25 cellular contexts compared by ENCODE assay signal in the genomic region with DNA sequence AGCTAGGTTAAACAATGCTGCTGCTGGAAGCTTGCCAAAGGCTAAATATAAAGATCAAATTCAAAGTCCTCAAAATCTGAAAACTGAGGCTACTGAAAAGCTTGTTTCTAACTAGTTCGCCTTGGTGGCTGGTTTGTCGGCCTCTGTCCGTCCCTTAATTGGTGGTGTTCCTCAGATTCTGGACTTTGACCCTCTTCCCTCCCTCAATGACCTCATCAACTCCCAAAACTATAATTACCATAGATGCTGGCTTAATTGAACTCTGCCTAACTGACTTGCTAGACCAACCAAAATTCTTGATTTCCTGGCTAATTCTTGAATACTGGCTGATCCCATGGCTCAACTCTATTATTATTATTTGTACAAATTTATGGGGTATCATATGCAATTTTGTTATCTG. TPM values are rescaled to one million over a fixed set of nuclear protein-coding genes. Genes with fewer than 3 reads are reported as not detected.
DNase-seq lines count a peak whose midpoint lies in the region; ATAC-seq, FAIRE-seq and TF ChIP-seq lines count a peak whose summit lies in the region.
"Had no signal": no experiment of that assay in that cellular context is flagged by ENCODE, and none has a peak within 500 bp of the region (broad histone marks: within the 10 kb centered on the region; RNA-seq: fewer than 3 reads in every experiment).

No MANE protein-coding gene starts in this region.

- H2AFZ ChIP-seq in K562 (ENCODE audit: low read depth, low read length): no peak overlapping the region
- no peak overlapping the region for H2AFZ ChIP-seq in HepG2 (ENCODE audit: low read length)

- CTCF ChIA-PET in A549 (lab: Yijun Ruan, JAX): interaction anchor here (0.7 to 1.5 kb wide), 3 partner anchors 10 to 237 kb away, joined by 3 read pairs; no protein-coding TSS in a partner anchor
- CTCF ChIA-PET in HEK293 (lab: Yijun Ruan, JAX): no interaction called here
- CTCF ChIA-PET in K562 (lab: Yijun Ruan, JAX; ENCODE audit: low intra/inter-chr PET ratio): no interaction called here
- CTCF ChIA-PET in HepG2 (lab: Yijun Ruan, JAX; ENCODE audit: low intra/inter-chr PET ratio, low total read pairs): no interaction called here
- CTCF ChIA-PET in HEK293T (lab: Yijun Ruan, JAX): no interaction called here

- BruUV-seq in K562 (replicated peaks; lab: Mats Ljungman, UMichigan) (no TSS peak), HepG2 (replicated peaks; lab: Mats Ljungman, UMichigan) (no TSS peak)

- H3K4me1 ChIP-seq in A549 (peaks cover 48% of the 10 kb centered on the region), HEK293 (ENCODE audit: control insufficient read depth, insufficient read depth, low read length) (peaks cover 21% of the 10 kb centered on the region), K562 (replicated peaks in 1 of 2; ENCODE audit: control insufficient read depth in 2 of 2, insufficient read depth in 2 of 2, low read length in 2 of 2) (peaks cover 0 to 33% of the 10 kb centered on the region in 2 experiments; a peak in 4 of 5 replicates), HepG2 (ENCODE audit: insufficient read depth, low read length) (peaks cover 39% of the 10 kb centered on the region)

- in situ Hi-C loops in K562 (cut with MboI) (no loop called here), HepG2 (cut with HindIII; ENCODE audit: extremely low pct_ligation_motif_present, low pct_unique_long_range_greater_than_20kb) (no loop called here)

- H3K9ac ChIP-seq in K562 (ENCODE audit: insufficient read depth in 1 of 2, low read depth in 2 of 2, low read length in 2 of 2) (peak overlapping the region in 1 of 2 experiments; percentile 16; a peak in 1 of 4 replicates), HepG2 (ENCODE audit: insufficient read depth, low read depth, low read length) (no peak overlapping the region)
- H3K9ac ChIP-seq: BLaER1 treated with 17β-estradiol and CSF1 and Interleukin-3, amounts not matched to agents 10 nM and 100 nM had no signal

- TF ChIP-seq CTCF in A549 (IDR thresholded peaks at IDR 0.05) (no peak), HEK293 (tag by site-specific recombination; IDR thresholded peaks at IDR 0.05) (no peak), K562 (IDR thresholded peaks at IDR 0.05 in 2 of 3, conservative IDR thresholded peaks at IDR 0.05 in 1 of 3; ENCODE audit: insufficient read depth in 2 of 3, low read depth in 1 of 3, low read length in 3 of 3) (no peak), HepG2 (CRISPR knock-in tag; IDR thresholded peaks at IDR 0.05) (no peak)

- H3K4me3 ChIP-seq in A549 (no peak overlapping the region), HEK293 (ENCODE audit: low read depth, low read length) (no peak overlapping the region), K562 (no peak overlapping the region), HepG2 (replicated peaks in 1 of 3; ENCODE audit: insufficient read depth in 1 of 3, low read depth in 2 of 3, low read length in 3 of 3) (no peak overlapping the region), H7 (ENCODE audit: insufficient read depth, low read depth, low read length) (no peak overlapping the region)
- H3K4me3 ChIP-seq: BLaER1 treated with 17β-estradiol and CSF1 and Interleukin-3, amounts not matched to agents 10 nM and 100 nM; gastrocnemius medialis; lung; upper lobe of left lung had no signal

- H3K36me3 ChIP-seq in HEK293 (ENCODE audit: control insufficient read depth in 2 of 2, insufficient read depth in 1 of 2, low read length in 2 of 2) (no peaks in the 10 kb centered on the region), K562 (ENCODE audit: control insufficient read depth, insufficient read depth, low read length) (peaks cover 6% of the 10 kb centered on the region; the same call in 2 of the 3 replicates), HepG2 (replicated peaks in 1 of 2; ENCODE audit: control insufficient read depth in 1 of 2, insufficient read depth in 2 of 2, low read length in 2 of 2) (no peaks in the 10 kb centered on the region), H7 (replicated peaks; ENCODE audit: control insufficient read depth, insufficient read depth, low read length) (no peaks in the 10 kb centered on the region)
- H3K36me3 ChIP-seq: gastrocnemius medialis, upper lobe of left lung had no signal

- TF ChIP-seq POLR2A in A549 (IDR thresholded peaks at IDR 0.05; ENCODE audit: low read length) (no peak), K562 (conservative IDR thresholded peaks at IDR 0.05) (no peak), HepG2 (IDR thresholded peaks at IDR 0.05; ENCODE audit: insufficient read depth in 1 of 2, low read depth in 2 of 2, low read length in 2 of 2) (no peak)

- no peaks in the 10 kb centered on the region for H3K9me1 ChIP-seq in K562 (ENCODE audit: control insufficient read depth, insufficient read depth, low read length)

- no peaks in the 10 kb centered on the region for H3K27me3 ChIP-seq in K562 (ENCODE audit: control insufficient read depth in 2 of 2, insufficient read depth in 2 of 2, low read length in 2 of 2)
- H3K27me3 ChIP-seq in HepG2 (ENCODE audit: control insufficient read depth in 1 of 2, insufficient read depth in 2 of 2, low read length in 2 of 2): no peaks in the 10 kb centered on the region
- H3K27me3 ChIP-seq in H7 (ENCODE audit: control insufficient read depth, insufficient read depth, low read length): no peaks in the 10 kb centered on the region
- H3K27me3 ChIP-seq: BLaER1 treated with 17β-estradiol and CSF1 and Interleukin-3, amounts not matched to agents 10 nM and 100 nM; gastrocnemius medialis; upper lobe of left lung had no signal

- TF ChIP-seq EP300 in A549 (IDR thresholded peaks at IDR 0.05): no peak
- TF ChIP-seq EP300 in K562 (IDR thresholded peaks at IDR 0.05; ENCODE audit: low read length): no peak
- no peak for TF ChIP-seq EP300 in HepG2 (IDR thresholded peaks at IDR 0.05; ENCODE audit: low read depth in 2 of 2, low read length in 2 of 2)
- no peak for TF ChIP-seq EP300 in HepG2 (CRISPR knock-in tag; IDR thresholded peaks at IDR 0.05; ENCODE audit: borderline replicate concordance)

- intact Hi-C loops in K562 (cut with micrococcal nuclease) (no loop called here), HepG2 (cut with micrococcal nuclease; ENCODE audit: unreplicated experiment) (no loop called here)

- TF ChIP-seq RAD21 in A549 (conservative IDR thresholded peaks at IDR 0.05 in 1 of 2, IDR thresholded peaks at IDR 0.05 in 1 of 2): no peak
- no peak for TF ChIP-seq RAD21 in K562 (CRISPR knock-in tag; conservative IDR thresholded peaks at IDR 0.05 in 1 of 2, IDR thresholded peaks at IDR 0.05 in 1 of 2)
- no peak for TF ChIP-seq RAD21 in HepG2 (CRISPR knock-in tag; IDR thresholded peaks at IDR 0.05)

- H3K79me2 ChIP-seq in K562 (ENCODE audit: control insufficient read depth, insufficient read depth, low read length) (peaks cover 98% of the 10 kb centered on the region), HepG2 (ENCODE audit: insufficient read depth, low read length) (peaks cover 88% of the 10 kb centered on the region)

- peak overlapping the region in 1 of 2 experiments; percentile 51; a peak in 1 of 6 replicates for H3K27ac ChIP-seq in A549
- no peak overlapping the region for H3K27ac ChIP-seq in HEK293 (ENCODE audit: extremely low read depth, low read depth, low read length)
- peak overlapping the region; percentile 1; the same call in 1 of the 3 replicates for H3K27ac ChIP-seq in K562 (ENCODE audit: extremely low read depth, low read depth, low read length)
- no peak overlapping the region for H3K27ac ChIP-seq in HepG2 (ENCODE audit: extremely low read length, insufficient read depth, low read length)
- H3K27ac ChIP-seq: gastrocnemius medialis, upper lobe of left lung had no signal

- no peaks in the 10 kb centered on the region for H3K9me3 ChIP-seq in A549
- H3K9me3 ChIP-seq in HEK293 (ENCODE audit: control insufficient read depth, insufficient read depth, low read depth, low read length): no peaks in the 10 kb centered on the region
- no peaks in the 10 kb centered on the region for H3K9me3 ChIP-seq in K562 (replicated peaks; ENCODE audit: control insufficient read depth, insufficient read depth, low read depth, low read length)
- H3K9me3 ChIP-seq in HepG2 (ENCODE audit: low read length): no peaks in the 10 kb centered on the region
- H3K9me3 ChIP-seq: gastrocnemius medialis, upper lobe of left lung had no signal

- FAIRE-seq in A549 (lab: Jason Lieb, UNC) (no peak), K562 (lab: Jason Lieb, UNC) (no peak), HepG2 (lab: Jason Lieb, UNC) (no peak)

- peak overlapping the region; percentile 66 for H3K4me2 ChIP-seq in A549
- no peak overlapping the region for H3K4me2 ChIP-seq in K562 (ENCODE audit: insufficient read depth, low read length)
- no peak overlapping the region for H3K4me2 ChIP-seq in HepG2 (ENCODE audit: low read depth, low read length)

- POLR2A ChIA-PET in A549 (lab: Yijun Ruan, JAX): no interaction called here
- POLR2A ChIA-PET in HEK293 (lab: Yijun Ruan, JAX): interaction anchor here (0.9 kb wide), 1 partner anchor 9 kb away, joined by 3 read pairs; no protein-coding TSS in a partner anchor
- POLR2A ChIA-PET in K562 (lab: Yijun Ruan, JAX): interaction anchor here (0.8 to 1.9 kb wide), 4 partner anchors 8 to 21 kb away, joined by 3 to 11 read pairs (median 4); no protein-coding TSS in a partner anchor
- POLR2A ChIA-PET in HepG2 (lab: Yijun Ruan, JAX): no interaction called here
- POLR2A ChIA-PET in HEK293T (lab: Yijun Ruan, JAX): interaction anchor here (0.6 kb wide), 1 partner anchor 15 kb away, joined by 3 read pairs; no protein-coding TSS in a partner anchor

- H4K20me1 ChIP-seq in K562 (replicated peaks; ENCODE audit: control insufficient read depth, insufficient read depth, low read length) (peaks cover 25% of the 10 kb centered on the region; the same call in 1 of the 2 replicates), HepG2 (ENCODE audit: insufficient read depth, low read length) (no peaks in the 10 kb centered on the region)

- ATAC-seq in A549 (no peak), K562 (no peak), HepG2 (no peak), HG02642 (IDR thresholded peaks at IDR 0.05; ENCODE audit: poor library complexity, unreplicated experiment) (no peak)
- ATAC-seq: gastrocnemius medialis, Panc1 had no signal

- no peak for DNase-seq in A549 (ENCODE audit: low read depth in 1 of 2, low spot score in 1 of 2)
- DNase-seq in K562 (ENCODE audit: extremely low read depth in 1 of 4, low spot score in 3 of 4): no peak
- DNase-seq in HepG2 (ENCODE audit: low spot score): no peak
- no peak for DNase-seq in HEK293T (ENCODE audit: extremely low spot score)
- DNase-seq in H7: no peak
- no peak for DNase-seq in T-helper 2 cell
- DNase-seq: activated CD4-positive, alpha-beta T cell treated with anti-CD3 and anti-CD28 coated beads for 1 hour; activated CD8-positive, alpha-beta memory T cell treated with anti-CD3 and anti-CD28 coated beads, Interleukin-2, amount 50 U/mL, for 48 hours; central memory CD4-positive, alpha-beta T cell; COR-L47; gastrocnemius medialis; kidney glomerular epithelial cell; NCI-H1436 treated with DMSO at 0.1 percent for 48 hours; NCI-H2171; NCI-H510A; NK-92 treated with Interleukin-12 subunit alpha and Interleukin-12 subunit beta, amount 100 ng/mL, for 24 hours; occipital lobe; SHP77; stimulated activated naive B cell treated with anti-CD40 and anti-IgM and Interleukin-4, amounts not matched to agents 10 μg/mL and 1 μg/mL and 100 μg/mL, for 72 hours; upper lobe of left lung had no signal

- 89% methylated on average over 3 of the region's 3 CpGs for WGBS in A549 (ENCODE audit: missing lambda C conversion rate)
- WGBS in K562 (ENCODE audit: insufficient coverage, low coverage, missing lambda C conversion rate): 51% methylated on average over 3 of the region's 3 CpGs
- WGBS in HepG2 (ENCODE audit: low lambda C conversion rate): 97% methylated on average over 3 of the region's 3 CpGs

RNA-seq across cellular contexts. Expression of a gene that starts 15.6 kb away (rescaled TPM):
- polyA plus RNA-seq in A549 (2011; rRNA removed) (83.8 and 84.4 TPM in 2 replicates), A549 (2017; fragmentation: RNase III; extraction: RNeasy Plus Mini Kit Qiagen cat#74134 plus additional on column Dnase treatment) (27.8 to 36.1 TPM (median 30.5 TPM) in 3 replicates), K562 (2011; rRNA removed) (86.1 and 145 TPM in 2 replicates), K562 (2014; fragmentation: Illumina TruSeq; extraction: Trizol) (65.7 and 72.2 TPM in 2 replicates), K562 (2014; fragmentation: Nextera tagmentation; extraction: Ambion mirVana) (10 to 100 TPM; 13.6 to 15.5 TPM), K562 (2014; rRNA removed) (40.3 and 43.6 TPM in 2 replicates), HepG2 (2011; rRNA removed) (23.9 and 24.9 TPM in 2 replicates)
- 15.8 and 18.9 TPM in 2 replicates for polyA plus RNA-seq in A549 (2012; cell fraction: cytosol; rRNA removed)
- polyA plus RNA-seq in A549 (2012; cell fraction: nucleus; rRNA removed): 18.6 and 22.8 TPM in 2 replicates
- 92.1 and 99.7 TPM in 2 replicates for polyA minus RNA-seq in A549 (2011; rRNA and poly(A)+ RNA removed)
- total RNA-seq in K562 (2011; cell fraction: chromatin; rRNA removed; ENCODE audit: low replicate concordance): 222 and 366 TPM in 2 replicates
- total RNA-seq in K562 (2011; cell fraction: nucleolus; rRNA removed): 80.7 and 94.1 TPM in 2 replicates
- total RNA-seq in K562 (2011; cell fraction: nucleoplasm; rRNA removed): 125 and 182 TPM in 2 replicates
- total RNA-seq in K562 (2014; rRNA removed) (38.7 and 43.1 TPM in 2 replicates), K562 (2014; rRNA removed; fragmentation: Illumina TruSeq; extraction: Trizol) (61.8 and 84.8 TPM in 2 replicates), K562 (2015; rRNA removed; fragmentation: Illumina TruSeq; extraction: Trizol) (72.2 and 75.0 TPM in 2 replicates), K562 (2021) (57.7 and 60.8 TPM in 2 replicates), HepG2 (2016; rRNA removed; fragmentation: Illumina TruSeq; extraction: Trizol) (26.6 and 28.0 TPM in 2 replicates)
- 35.6 and 41.6 TPM in 2 replicates for polyA plus RNA-seq in K562 (2011; cell fraction: cytosol; rRNA removed)
- polyA plus RNA-seq in K562 (2011; cell fraction: nucleus; rRNA removed): 214 and 250 TPM in 2 replicates
- 32.3 and 36.3 TPM in 2 replicates for polyA plus RNA-seq in K562 (2012)
- polyA minus RNA-seq in K562 (2011; rRNA and poly(A)+ RNA removed): 150 and 239 TPM in 2 replicates
- 36.3 and 108 TPM in 2 replicates for polyA minus RNA-seq in K562 (2011; cell fraction: cytosol; rRNA and poly(A)+ RNA removed)
- polyA minus RNA-seq in K562 (2011; cell fraction: nucleus; rRNA and poly(A)+ RNA removed): 146 and 167 TPM in 2 replicates
- 3.9 and 7.5 TPM in 2 replicates for total RNA-seq in HepG2 (2016; cell fraction: cytosol; rRNA removed; fragmentation: Illumina TruSeq; extraction: Trizol; ENCODE audit: low read depth)
- total RNA-seq in HepG2 (2016; cell fraction: insoluble cytoplasmic fraction; rRNA removed; fragmentation: Illumina TruSeq; extraction: Trizol): 23.3 and 24.8 TPM in 2 replicates
- total RNA-seq in HepG2 (2016; cell fraction: membrane; rRNA removed; fragmentation: Illumina TruSeq; extraction: Trizol): 13.0 and 13.2 TPM in 2 replicates
- total RNA-seq in HepG2 (2016; cell fraction: nucleus; rRNA removed; fragmentation: Illumina TruSeq; extraction: Trizol): 47.1 and 48.2 TPM in 2 replicates
- 9.3 and 14.8 TPM in 2 replicates for polyA plus RNA-seq in HepG2 (2011; cell fraction: cytosol; rRNA removed)
- 38.8 and 40.9 TPM in 2 replicates for polyA plus RNA-seq in HepG2 (2011; cell fraction: nucleus; rRNA removed)
- 12.7 and 19.2 TPM in 2 replicates for polyA plus RNA-seq in HepG2 (2012)
- polyA plus RNA-seq in HepG2 (2016; cell fraction: cytosol; fragmentation: Illumina TruSeq; extraction: Trizol; ENCODE audit: low read depth): 0.80 and 1.5 TPM in 2 replicates
- 19.5 and 21.4 TPM in 2 replicates for polyA plus RNA-seq in HepG2 (2016; cell fraction: insoluble cytoplasmic fraction; fragmentation: Illumina TruSeq; extraction: Trizol; ENCODE audit: low read depth)
- 3.2 and 4.5 TPM in 2 replicates for polyA plus RNA-seq in HepG2 (2016; cell fraction: membrane; fragmentation: Illumina TruSeq; extraction: Trizol; ENCODE audit: low read depth)
- polyA plus RNA-seq in HepG2 (2016; cell fraction: nucleus; fragmentation: Illumina TruSeq; extraction: Trizol; ENCODE audit: insufficient read depth, low read depth): 39.1 and 41.8 TPM in 2 replicates
- polyA minus RNA-seq in HepG2 (2011; rRNA and poly(A)+ RNA removed; ENCODE audit: low replicate concordance): 40.5 and 94.5 TPM in 2 replicates
- 24.5 and 27.5 TPM in 2 replicates for polyA minus RNA-seq in HepG2 (2011; cell fraction: cytosol; rRNA and poly(A)+ RNA removed)
- 101 and 142 TPM in 2 replicates for polyA minus RNA-seq in HepG2 (2011; cell fraction: nucleus; rRNA and poly(A)+ RNA removed)
- total RNA-seq in H7 (2014; rRNA removed; shearing (Covaris generic)): 31.5 and 49.5 TPM in 2 replicates

Comparison
In these comparisons a context has a peak if more than half of its experiments do, and no peak if none do; other contexts are left out.
1. POLR2A ChIA-PET loops: an anchor here in HEK293 (0.9 kb wide), K562 (0.8 to 1.9 kb wide) and HEK293T (0.6 kb wide); none called in A549 and HepG2.